In genomic region chr4:112357897-112358296, GRCh38 we compare ENCODE assay signal across 29 cellular contexts.
DNase-seq lines count a peak whose midpoint lies in the region; ATAC-seq and TF ChIP-seq lines count a peak whose summit lies in the region.
"Had no signal": no experiment of that assay in that cellular context is flagged by ENCODE, and none has a peak within 500 bp of the region (broad histone marks: within the 10 kb centered on the region; RNA-seq: fewer than 3 reads in every experiment).

No MANE protein-coding gene starts in this region.

- peak overlapping the region; percentile 41 for H2BK12ac ChIP-seq in neuronal stem cell (ENCODE audit: low read length)

- no peaks in the 10 kb centered on the region for H3K79me1 ChIP-seq in neuronal stem cell (ENCODE audit: low read depth, low read length)

- no peaks in the 10 kb centered on the region for H3K4me1 ChIP-seq in gastroesophageal sphincter
- peaks cover 0 to 7% of the 10 kb centered on the region in 2 donors for H3K4me1 ChIP-seq in neuronal stem cell (ENCODE audit: control insufficient read depth in 2 of 2, insufficient read depth in 1 of 2, low read depth in 1 of 2, low read length in 2 of 2)
- H3K4me1 ChIP-seq: A549, Caco-2 had no signal

- H3K9me3 ChIP-seq in gastroesophageal sphincter = no peaks in the 10 kb centered on the region
- H3K9me3 ChIP-seq in neuronal stem cell (replicated peaks in 1 of 2; ENCODE audit: control insufficient read depth in 2 of 2, insufficient read depth in 1 of 2, low read depth in 1 of 2, low read length in 2 of 2) = peaks cover 4 to 8% of the 10 kb centered on the region in 2 donors
- H3K9me3 ChIP-seq: A549, BE2C, Caco-2 had no signal

- no peak for TF ChIP-seq EP300 in gastroesophageal sphincter (IDR thresholded peaks at IDR 0.05)

- peak overlapping the region; percentile 76 for H3K4ac ChIP-seq in neuronal stem cell (ENCODE audit: low read length)

- no peak overlapping the region for H3K4me2 ChIP-seq in neuronal stem cell (ENCODE audit: insufficient read depth, low read length, poor library complexity, severe bottlenecking)
- H3K4me2 ChIP-seq: A549; BLaER1; BLaER1 treated with 17β-estradiol and CSF1 and Interleukin-3, amounts not matched to agents 10 nM and 100 nM had no signal

- no peak for TF ChIP-seq POLR2A in gastroesophageal sphincter (IDR thresholded peaks at IDR 0.05)

- H2AK5ac ChIP-seq in neuronal stem cell (ENCODE audit: low read depth, low read length) = peak overlapping the region; percentile 84

- no peak for DNase-seq in neuronal stem cell (ENCODE audit: low spot score)
- DNase-seq in SW480 (ENCODE audit: low spot score) = no peak
- no peak for DNase-seq in activated T-cell treated with anti-CD3 and anti-CD28 coated beads, Interleukin-2, amount 50 U/mL, for 1 hour
- DNase-seq: 8988T; ACHN; AML-193; BE2C; C1 segment of cervical spinal cord; Caco-2; Calu3; CD4-positive, alpha-beta memory T cell; CD4-positive, alpha-beta T cell; CD4-positive, CD25-positive, alpha-beta regulatory T cell; CD8-positive, alpha-beta memory T cell; COR-L47; DMS 273 treated with DMSO at 0.1 percent for 48 hours; DMS153; DMS53; DMS79; DMS79 treated with DMSO at 0.1 percent for 48 hours; DND-41; EL had no signal

- peak overlapping the region; percentile 91 for H3K18ac ChIP-seq in neuronal stem cell (ENCODE audit: low read length)

- no peak for TF ChIP-seq CTCF in gastroesophageal sphincter (IDR thresholded peaks at IDR 0.05)

- ATAC-seq in gastroesophageal sphincter = peak; percentile 15
- ATAC-seq: A549; CD8-positive, alpha-beta T cell had no signal

- peaks cover 0 to 30% of the 10 kb centered on the region in 2 donors for H3K36me3 ChIP-seq in gastroesophageal sphincter
- H3K36me3 ChIP-seq in neuronal stem cell (replicated peaks in 1 of 2; ENCODE audit: control insufficient read depth in 2 of 2, insufficient read depth in 2 of 2, low read length in 2 of 2) = peaks cover 0 to 3% of the 10 kb centered on the region in 2 donors
- H3K36me3 ChIP-seq: BE2C, BLaER1 had no signal

- H3K27me3 ChIP-seq in gastroesophageal sphincter (no peaks in the 10 kb centered on the region), neuronal stem cell (ENCODE audit: control insufficient read depth in 3 of 3, insufficient read depth in 3 of 3, low read depth in 1 of 3, low read length in 3 of 3) (no peaks in the 10 kb centered on the region)
- H3K27me3 ChIP-seq: BE2C; BLaER1; BLaER1 treated with 17β-estradiol and CSF1 and Interleukin-3, amounts not matched to agents 10 nM and 100 nM had no signal

- H3K4me3 ChIP-seq in gastroesophageal sphincter (no peak overlapping the region), neuronal stem cell (ENCODE audit: low read length in 2 of 2) (no peak overlapping the region)
- H3K4me3 ChIP-seq: A549; BLaER1; BLaER1 treated with 17β-estradiol and CSF1 and Interleukin-3, amounts not matched to agents 10 nM and 100 nM had no signal

- peak overlapping the region; percentile 99 for H2BK5ac ChIP-seq in neuronal stem cell (ENCODE audit: low read length)

- WGBS in gastroesophageal sphincter (ENCODE audit: low coverage in 1 of 2), 2 donors = no CpG with 5 or more reads among the region's 14 CpGs
- no CpG with 5 or more reads among the region's 14 CpGs for WGBS in neuronal stem cell (ENCODE audit: extremely low coverage in 2 of 2, insufficient read length in 2 of 2, insufficient replicate concordance in 1 of 2), 2 donors

- H2BK120ac ChIP-seq in neuronal stem cell (ENCODE audit: low read depth, low read length) = no peak overlapping the region

- no peak overlapping the region for H3K27ac ChIP-seq in gastroesophageal sphincter
- no peak overlapping the region for H3K27ac ChIP-seq in neuronal stem cell (replicated peaks; ENCODE audit: low read length)
- H3K27ac ChIP-seq: 22Rv1; A549; BLaER1; BLaER1 treated with 17β-estradiol and CSF1 and Interleukin-3, amounts not matched to agents 10 nM and 100 nM; C4-2B had no signal

- peak overlapping the region; percentile 89 for H2BK15ac ChIP-seq in neuronal stem cell (ENCODE audit: low read length)

- H3K23ac ChIP-seq in neuronal stem cell (ENCODE audit: low read depth, low read length, poor library complexity) = peak overlapping the region; percentile 31

- peak overlapping the region; percentile 82 for H3K14ac ChIP-seq in neuronal stem cell (ENCODE audit: low read length)

- H4K8ac ChIP-seq in neuronal stem cell (ENCODE audit: low read depth, low read length) = no peak overlapping the region

- no peak overlapping the region for H4K91ac ChIP-seq in neuronal stem cell (ENCODE audit: low read depth, low read length, poor library complexity)

- H3K9ac ChIP-seq in neuronal stem cell (ENCODE audit: low read depth, low read length, poor library complexity) = no peak overlapping the region
- H3K9ac ChIP-seq: BLaER1; BLaER1 treated with 17β-estradiol and CSF1 and Interleukin-3, amounts not matched to agents 10 nM and 100 nM had no signal

- H2AFZ ChIP-seq in neuronal stem cell (ENCODE audit: low read length) = no peak overlapping the region
